28 cellular contexts compared by ENCODE assay signal in the genomic region with DNA sequence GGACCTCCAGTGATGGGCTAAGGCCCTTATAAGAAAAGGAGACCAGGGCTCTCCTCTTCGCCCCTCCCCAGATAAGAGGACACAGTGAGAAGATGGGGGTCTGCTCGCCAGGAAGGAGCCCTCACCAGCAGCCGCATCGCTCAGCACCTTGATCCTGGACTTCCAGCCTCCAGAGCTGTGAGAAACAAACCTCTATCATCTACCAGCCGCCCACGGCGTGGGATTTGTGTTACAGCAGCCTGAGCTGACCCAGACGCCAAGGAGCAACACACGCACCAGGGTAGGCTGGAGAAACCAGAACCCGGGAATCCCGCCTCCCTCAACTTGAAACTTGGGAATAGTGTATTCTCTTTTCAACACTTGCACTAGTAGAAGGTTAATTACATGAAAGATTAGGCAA. TPM values are rescaled to one million over a fixed set of nuclear protein-coding genes. Genes with fewer than 3 reads are reported as not detected.
DNase-seq lines count a peak whose midpoint lies in the region; ATAC-seq and TF ChIP-seq lines count a peak whose summit lies in the region.
"Had no signal": no experiment of that assay in that cellular context is flagged by ENCODE, and none has a peak within 500 bp of the region (broad histone marks: within the 10 kb centered on the region; RNA-seq: fewer than 3 reads in every experiment).

No MANE protein-coding gene starts in this region.

- CTCF ChIA-PET in Panc1 (lab: Charles Lee), result no interaction called here

- ATAC-seq in Panc1, result no peak
- ATAC-seq in lower lobe of right lung, result no peak
- ATAC-seq: GM23338, T-cell had no signal

- H3K27ac ChIP-seq in Panc1 (ENCODE audit: low read length) (peak overlapping the region; percentile 37), lower lobe of right lung (no peak overlapping the region), suprapubic skin (no peak overlapping the region)
- H3K27ac ChIP-seq: HL-60, PC-9 had no signal

- TF ChIP-seq EP300 in suprapubic skin (IDR thresholded peaks at IDR 0.05), result no peak

- POLR2A ChIA-PET in Panc1 (lab: Charles Lee), result no interaction called here

- intact Hi-C loops in Panc1 (cut with micrococcal nuclease; ENCODE audit: unreplicated experiment), result no loop called here
- intact Hi-C loops in lower lobe of right lung (cut with DNase I), result no loop called here

- H3K27me3 ChIP-seq in H7 (ENCODE audit: control insufficient read depth, insufficient read depth, low read length) (no peaks in the 10 kb centered on the region), Panc1 (ENCODE audit: control insufficient read depth, insufficient read depth, low read length) (no peaks in the 10 kb centered on the region), lower lobe of right lung (ENCODE audit: low read depth) (peaks cover 15% of the 10 kb centered on the region), suprapubic skin (peaks cover 20% of the 10 kb centered on the region)

- in situ Hi-C loops in Panc1 (cut with HindIII; ENCODE audit: low pct_unique_long_range_greater_than_20kb, low sequenced_read_pairs), result no loop called here

- H3K4me3 ChIP-seq in H7 (ENCODE audit: insufficient read depth, low read depth, low read length) (no peak overlapping the region), Panc1 (ENCODE audit: low read depth in 2 of 2, low read length in 2 of 2) (no peak overlapping the region), lower lobe of right lung (no peak overlapping the region), suprapubic skin (no peak overlapping the region)
- H3K4me3 ChIP-seq: GM23338, HAP-1, PC-9 had no signal

- no peak for TF ChIP-seq POLR2A in suprapubic skin (IDR thresholded peaks at IDR 0.05)

- WGBS in suprapubic skin, result 91% methylated on average over 11 of the region's 11 CpGs

- H3K36me3 ChIP-seq in H7 (replicated peaks; ENCODE audit: control insufficient read depth, insufficient read depth, low read length) (no peaks in the 10 kb centered on the region), Panc1 (ENCODE audit: control insufficient read depth, insufficient read depth, low read length) (no peaks in the 10 kb centered on the region), lower lobe of right lung (no peaks in the 10 kb centered on the region), suprapubic skin (no peaks in the 10 kb centered on the region)
- H3K36me3 ChIP-seq: HAP-1 had no signal

- H3K9me3 ChIP-seq in Panc1 (ENCODE audit: control insufficient read depth, insufficient read depth, low read depth, low read length) (no peaks in the 10 kb centered on the region), lower lobe of right lung (no peaks in the 10 kb centered on the region), suprapubic skin (no peaks in the 10 kb centered on the region)
- H3K9me3 ChIP-seq: HAP-1 had no signal

- DNase-seq in H7, result peak; percentile 28
- no peak for DNase-seq in Panc1 (ENCODE audit: low read depth, low spot score)
- DNase-seq in lower lobe of right lung, result peak; percentile 34
- peak; percentile 25 to 45 for DNase-seq in suprapubic skin (ENCODE audit: low spot score in 2 of 2)
- DNase-seq in CD1c-positive myeloid dendritic cell (ENCODE audit: extremely low spot score), result no peak
- DNase-seq in D341Med (ENCODE audit: low spot score), result no peak
- no peak for DNase-seq in DMS153 treated with DMSO at 0.1 percent for 48 hours (lab: John Stamatoyannopoulos, UW; ENCODE audit: unreplicated experiment)
- DNase-seq: C1 segment of cervical spinal cord; Calu3; CD8-positive, alpha-beta memory T cell; DMS153; Karpas-422; NCI-H1092 treated with DMSO at 0.1 percent for 48 hours; NCI-H1436; NCI-H187; NCI-H2081 treated with DMSO at 0.1 percent for 48 hours; NCI-H2171 treated with DMSO at 0.1 percent for 48 hours; NCI-H524; NCI-H774; PC-9; RPMI8226; SHP77; T-cell had no signal

- no peak for TF ChIP-seq CTCF in Panc1 (IDR thresholded peaks at IDR 0.05)
- TF ChIP-seq CTCF in lower lobe of right lung (IDR thresholded peaks at IDR 0.05), result no peak
- no peak for TF ChIP-seq CTCF in suprapubic skin (IDR thresholded peaks at IDR 0.05)

- H3K4me1 ChIP-seq in Panc1 (ENCODE audit: control insufficient read depth, insufficient read depth, low read length) (peaks cover 38% of the 10 kb centered on the region), lower lobe of right lung (peaks cover 9% of the 10 kb centered on the region), suprapubic skin (peaks cover 8% of the 10 kb centered on the region)
- H3K4me1 ChIP-seq: HAP-1 had no signal

- BruUV-seq in Panc1 (replicated peaks; lab: Mats Ljungman, UMichigan), result no TSS peak

RNA-seq across cellular contexts. Expression of gene ZG16B, which starts 4.2 kb away (rescaled TPM):
- total RNA-seq in H7 (2014; rRNA removed; shearing (Covaris generic)), result not detected in 2 replicates
- 9.1 TPM for total RNA-seq in Panc1 (2021; ENCODE audit: unreplicated experiment)
- 8.3 TPM for polyA plus RNA-seq in Panc1 (2012; ENCODE audit: insufficient read length)
- total RNA-seq in lower lobe of right lung, result 4.5 TPM
- total RNA-seq in suprapubic skin, result 10 to 100 TPM; 17.7 to 80.5 (median 23.4) TPM
- total RNA-seq: A673, GM23338, SK-MEL-5 had no signal
- polyA plus RNA-seq: CD8-positive, alpha-beta memory T cell; GM23338 had no signal

RNA-seq across cellular contexts. Expression of gene PRSS21, which starts 8.9 kb away (rescaled TPM):
- total RNA-seq in H7 (2014; rRNA removed; shearing (Covaris generic)), result 0.42 and 1.5 TPM in 2 replicates
- total RNA-seq in Panc1 (2021; ENCODE audit: unreplicated experiment) (not detected), lower lobe of right lung (26.5 TPM), suprapubic skin (1 to 10 TPM in 2 of 4 donors, under 1 TPM in 1, not detected in 1; 0.87 to 7.6 (median 1.3) TPM)
- not detected for polyA plus RNA-seq in Panc1 (2012; ENCODE audit: insufficient read length)
- total RNA-seq: A673, Calu3, SK-MEL-5 had no signal

RNA-seq across cellular contexts. Expression of gene PRSS41, which starts 27.6 kb away (rescaled TPM):
- total RNA-seq in H7 (2014; rRNA removed; shearing (Covaris generic)), result not detected in 2 replicates
- total RNA-seq in Panc1 (2021; ENCODE audit: unreplicated experiment) (not detected), lower lobe of right lung (not detected), suprapubic skin (not detected)
- not detected for polyA plus RNA-seq in Panc1 (2012; ENCODE audit: insufficient read length)
- total RNA-seq: A673; Calu3; CD8-positive, alpha-beta memory T cell; GM23338; PC-9; SK-MEL-5; T-cell had no signal
- polyA plus RNA-seq: CD8-positive, alpha-beta memory T cell; GM23338 had no signal

RNA-seq across cellular contexts. Expression of gene PRSS22, which starts 32.1 kb away (rescaled TPM):
- total RNA-seq in H7 (2014; rRNA removed; shearing (Covaris generic)), result 0.80 and 0.85 TPM in 2 replicates
- total RNA-seq in Panc1 (2021; ENCODE audit: unreplicated experiment) (23.9 TPM), lower lobe of right lung (15.3 TPM), suprapubic skin (1 to 10 TPM; 1.7 to 8.7 (median 6.7) TPM)
- 37.3 TPM for polyA plus RNA-seq in Panc1 (2012; ENCODE audit: insufficient read length)
- total RNA-seq: A673; CD8-positive, alpha-beta memory T cell; SK-MEL-5 had no signal
- polyA plus RNA-seq: CD8-positive, alpha-beta memory T cell had no signal

RNA-seq across cellular contexts. Expression of gene PRSS33, which starts 38.5 kb away (rescaled TPM):
- not detected in 2 replicates for total RNA-seq in H7 (2014; rRNA removed; shearing (Covaris generic))
- total RNA-seq in Panc1 (2021; ENCODE audit: unreplicated experiment), result 0.59 TPM
- polyA plus RNA-seq in Panc1 (2012; ENCODE audit: insufficient read length), result 0.47 TPM
- total RNA-seq in lower lobe of right lung, result not detected
- not detected for total RNA-seq in suprapubic skin
- total RNA-seq: A673, T-cell had no signal
- polyA plus RNA-seq: CD8-positive, alpha-beta memory T cell had no signal

Comparison
In these comparisons a context has a peak if more than half of its experiments do, and no peak if none do; other contexts are left out.
1. DNase-seq: peak in H7 (single experiment), lower lobe of right lung (single experiment) and suprapubic skin (2 of 2); none in Panc1 (single experiment), CD1c-positive myeloid dendritic cell (single experiment), D341Med (single experiment) and DMS153 treated with DMSO at 0.1 percent for 48 hours (single experiment).